In genomic region chrX:36364262-36364661, GRCh38 we compare ENCODE assay signal across 9 cellular contexts.
"Had no signal": no experiment of that assay in that cellular context is flagged by ENCODE, and none has a peak within 500 bp of the region (broad histone marks: within the 10 kb centered on the region; RNA-seq: fewer than 3 reads in every experiment).

No MANE protein-coding gene starts in this region.

- H3K27me3 Mint-ChIP-seq: IgD-negative memory B cell had no signal

- H3K36me3 Mint-ChIP-seq: IgD-negative memory B cell had no signal

- H3K4me3 ChIP-seq: K562 had no signal

- DNase-seq: IMR-90, KBM-7, KG1 had no signal

- H3K27ac Mint-ChIP-seq: IgD-negative memory B cell had no signal

- H3K4me3 Mint-ChIP-seq: IgD-negative memory B cell had no signal

- H3K4me2 ChIP-seq: KMS-11 had no signal

- H3K9ac ChIP-seq: KMS-11 had no signal

- H3K27ac ChIP-seq: HL-60, KMS-11 had no signal

- ATAC-seq: HepG2, K562 had no signal

- FAIRE-seq: HepG2, HTR-8/SVneo, K562 had no signal

- H3K4me1 Mint-ChIP-seq: IgD-negative memory B cell had no signal
